In the genomic region with DNA sequence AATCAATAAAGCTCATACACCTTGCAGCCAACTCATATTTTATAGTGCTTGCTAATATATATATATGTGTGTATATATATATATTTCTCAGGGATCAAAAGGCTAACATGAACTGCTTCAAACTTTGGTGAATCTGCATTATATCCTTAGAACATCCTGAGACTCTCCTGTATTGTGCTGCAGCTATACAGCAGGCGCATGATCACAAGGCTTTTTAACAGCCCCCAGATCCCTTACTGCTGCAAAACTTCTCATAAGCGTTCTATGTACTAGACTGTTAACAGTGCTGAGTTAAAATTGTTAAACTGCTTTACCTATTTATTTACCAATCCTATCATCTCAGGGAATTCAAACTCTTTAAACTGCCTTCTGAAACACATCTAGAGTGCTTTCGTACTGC, we compare ENCODE assay signal across 8 cellular contexts. TPM values are rescaled to one million over a fixed set of nuclear protein-coding genes. Genes with fewer than 3 reads are reported as not detected.
DNase-seq lines count a peak whose midpoint lies in the region; ATAC-seq and TF ChIP-seq lines count a peak whose summit lies in the region.

No MANE protein-coding gene starts in this region.

- TF ChIP-seq POLR2A in NB4 (IDR thresholded peaks at IDR 0.05; ENCODE audit: extremely low read depth, insufficient read length) = no peak

- H3K4me1 ChIP-seq in DOHH2 (ENCODE audit: control insufficient read depth, low read length) = peaks cover 48% of the 10 kb centered on the region

- no peaks in the 10 kb centered on the region for H3K9me3 ChIP-seq in DOHH2 (ENCODE audit: control insufficient read depth, insufficient read depth, low read length)

- H3K27me3 Mint-ChIP-seq in natural killer cell treated with Interleukin-12 subunit alpha and Interleukin-12 subunit beta and Interleukin-15 and Interleukin-18, amount 100 ng/mL, for 72 hours = no peaks in the 10 kb centered on the region

- no peak for ATAC-seq in natural killer cell treated with Interleukin-12 subunit alpha and Interleukin-12 subunit beta and Interleukin-15 and Interleukin-18, amount 100 ng/mL, for 72 hours
- ATAC-seq in HG03280 (IDR thresholded peaks at IDR 0.05; ENCODE audit: unreplicated experiment) (no peak), HG02588 (IDR thresholded peaks at IDR 0.05; ENCODE audit: unreplicated experiment) (no peak)

- peak overlapping the region; percentile 95 to 97 for H3K27ac Mint-ChIP-seq in natural killer cell treated with Interleukin-12 subunit alpha and Interleukin-12 subunit beta and Interleukin-15 and Interleukin-18, amount 100 ng/mL, for 72 hours

- peak; percentile 23 for DNase-seq in NB4 (ENCODE audit: low read depth)
- DNase-seq in coronary artery (ENCODE audit: low spot score) = no peak
- DNase-seq in natural killer cell treated with Interleukin-12 subunit alpha and Interleukin-12 subunit beta and Interleukin-15 and Interleukin-18, amount 100 ng/mL, for 72 hours (ENCODE audit: low spot score) = no peak
- DNase-seq in NCI-H226 = no peak
- no peak for DNase-seq in hippocampal formation (lab: John Stamatoyannopoulos, UW)

- peaks cover 30 to 38% of the 10 kb centered on the region in 2 donors for H3K4me1 Mint-ChIP-seq in natural killer cell treated with Interleukin-12 subunit alpha and Interleukin-12 subunit beta and Interleukin-15 and Interleukin-18, amount 100 ng/mL, for 72 hours (ENCODE audit: low read depth in 2 of 2)

- H4K20me1 ChIP-seq in DOHH2 (ENCODE audit: control insufficient read depth, insufficient read depth, low read depth, low read length) = peaks cover 30% of the 10 kb centered on the region

- peaks cover 37% of the 10 kb centered on the region for H3K36me3 ChIP-seq in DOHH2 (ENCODE audit: control insufficient read depth, low read length)

- H3K4me2 ChIP-seq in DOHH2 (ENCODE audit: low read length) = peak overlapping the region; percentile 90

- H3K9me3 Mint-ChIP-seq in natural killer cell treated with Interleukin-12 subunit alpha and Interleukin-12 subunit beta and Interleukin-15 and Interleukin-18, amount 100 ng/mL, for 72 hours = no peaks in the 10 kb centered on the region

- H3K9me2 ChIP-seq in DOHH2 (replicated peaks; ENCODE audit: control insufficient read depth, low read length) = no peaks in the 10 kb centered on the region

- H3K4me3 Mint-ChIP-seq in natural killer cell treated with Interleukin-12 subunit alpha and Interleukin-12 subunit beta and Interleukin-15 and Interleukin-18, amount 100 ng/mL, for 72 hours = peak overlapping the region; percentile 96

- peaks cover 6% of the 10 kb centered on the region for H3K36me3 Mint-ChIP-seq in natural killer cell treated with Interleukin-12 subunit alpha and Interleukin-12 subunit beta and Interleukin-15 and Interleukin-18, amount 100 ng/mL, for 72 hours

- H3K79me2 ChIP-seq in DOHH2 (ENCODE audit: control insufficient read depth, low read length) = peaks cover 71% of the 10 kb centered on the region

- TF ChIP-seq CTCF in DOHH2 (IDR thresholded peaks at IDR 0.05; ENCODE audit: low read depth, low read length, poor library complexity, severe bottlenecking) (no peak), NB4 (IDR thresholded peaks at IDR 0.05; ENCODE audit: low read depth, low read length) (no peak), coronary artery (IDR thresholded peaks at IDR 0.05) (no peak)

- H3K27me3 ChIP-seq in DOHH2 (ENCODE audit: control insufficient read depth, low read length) = no peaks in the 10 kb centered on the region

- peak overlapping the region; percentile 95 for H3K4me3 ChIP-seq in DOHH2 (ENCODE audit: low read length)
- H3K4me3 ChIP-seq in NB4 (ENCODE audit: low read depth, low read length) = peak overlapping the region; percentile 84
- H3K4me3 ChIP-seq in coronary artery = peak overlapping the region; percentile 82

- no peaks in the 10 kb centered on the region for H3F3A ChIP-seq in DOHH2 (ENCODE audit: control insufficient read depth, insufficient read depth)

- no peak overlapping the region for H3K27ac ChIP-seq in DOHH2 (ENCODE audit: low read depth, low read length)
- H3K27ac ChIP-seq in coronary artery = no peak overlapping the region

RNA-seq across cellular contexts. Expression of gene GPATCH8, which starts 1.3 kb away (rescaled TPM):
- total RNA-seq in natural killer cell treated with Interleukin-12 subunit alpha and Interleukin-12 subunit beta and Interleukin-15 and Interleukin-18, amount 100 ng/mL, for 72 hours = 10 to 100 TPM; 61.1 to 68.3 TPM

RNA-seq across cellular contexts. Expression of gene FZD2, which starts 55.4 kb away (rescaled TPM):
- under 1 TPM in 1 of 2 donors, not detected in 1; 0.20 TPM for total RNA-seq in natural killer cell treated with Interleukin-12 subunit alpha and Interleukin-12 subunit beta and Interleukin-15 and Interleukin-18, amount 100 ng/mL, for 72 hours
